19 cellular contexts compared by ENCODE assay signal in genomic region chr13:113623491-113624234, GRCh38. TPM values are rescaled to one million over a fixed set of nuclear protein-coding genes. Genes with fewer than 3 reads are reported as not detected.
DNase-seq lines count a peak whose midpoint lies in the region; ATAC-seq and TF ChIP-seq lines count a peak whose summit lies in the region.
"Had no signal": no experiment of that assay in that cellular context is flagged by ENCODE, and none has a peak within 500 bp of the region (broad histone marks: within the 10 kb centered on the region; RNA-seq: fewer than 3 reads in every experiment).

No MANE protein-coding gene starts in this region.

- H3K4me1 ChIP-seq in right cardiac atrium (ENCODE audit: control insufficient read depth, insufficient read depth, low read length) (no peaks in the 10 kb centered on the region), right atrium auricular region (no peaks in the 10 kb centered on the region), SJCRH30 (no peaks in the 10 kb centered on the region), mesenchymal stem cell (ENCODE audit: control insufficient read depth, insufficient read depth, low read depth, low read length) (peaks cover 17% of the 10 kb centered on the region)
- H3K4me1 ChIP-seq: foreskin keratinocyte had no signal

- no peak overlapping the region for H3K4me2 ChIP-seq in mesenchymal stem cell (ENCODE audit: low read length, poor library complexity, severe bottlenecking)

- no peak overlapping the region for H3K9ac ChIP-seq in mesenchymal stem cell (ENCODE audit: low read length)

- no peak overlapping the region for H2AFZ ChIP-seq in mesenchymal stem cell (ENCODE audit: low read depth, low read length)

- no peak overlapping the region for H2BK5ac ChIP-seq in mesenchymal stem cell (ENCODE audit: low read depth, low read length, poor library complexity, severe bottlenecking)

- H2AK5ac ChIP-seq in mesenchymal stem cell (ENCODE audit: low read length, severe bottlenecking), result peak overlapping the region; percentile 8

- H2BK12ac ChIP-seq in mesenchymal stem cell (ENCODE audit: low read length in 2 of 2), result no peak overlapping the region

- H3K9me3 ChIP-seq in right cardiac atrium (ENCODE audit: control insufficient read depth, low read length) (no peaks in the 10 kb centered on the region), right atrium auricular region (no peaks in the 10 kb centered on the region), SJCRH30 (replicated peaks) (no peaks in the 10 kb centered on the region), mesenchymal stem cell (ENCODE audit: control insufficient read depth, low read length) (no peaks in the 10 kb centered on the region)
- H3K9me3 ChIP-seq: neutrophil had no signal

- H3K36me3 Mint-ChIP-seq in osteocyte (ENCODE audit: unreplicated experiment), result peaks cover 19% of the 10 kb centered on the region

- H3K4me3 Mint-ChIP-seq in osteocyte (ENCODE audit: unreplicated experiment), result no peak overlapping the region
- H3K4me3 Mint-ChIP-seq: activated CD4-positive, alpha-beta memory T cell treated with anti-CD3 and anti-CD28 coated beads, Interleukin-2, amount 10 ng/mL, durations not matched to agents 7 days and 5 days had no signal

- H2BK15ac ChIP-seq in mesenchymal stem cell (ENCODE audit: low read depth, poor library complexity, severe bottlenecking), result no peak overlapping the region

- H3K36me3 ChIP-seq in right atrium auricular region (peaks cover 21% of the 10 kb centered on the region), SJCRH30 (peaks cover 34% of the 10 kb centered on the region), mesenchymal stem cell (ENCODE audit: control insufficient read depth in 1 of 2, insufficient read depth in 2 of 2, low read depth in 1 of 2, low read length in 2 of 2) (peaks cover 30 to 51% of the 10 kb centered on the region in 2 experiments)

- peak; percentile 32 to 44 for ATAC-seq in right cardiac atrium
- ATAC-seq: foreskin keratinocyte had no signal

- H2BK120ac ChIP-seq in mesenchymal stem cell (ENCODE audit: low read depth, low read length), result no peak overlapping the region

- no peak overlapping the region for H4K91ac ChIP-seq in mesenchymal stem cell (ENCODE audit: low read length)

- intact Hi-C loops in right cardiac atrium (cut with DNase I), result no loop called here

- no peak overlapping the region for H3K23ac ChIP-seq in mesenchymal stem cell (ENCODE audit: low read length in 2 of 2)

- H3K9me3 Mint-ChIP-seq in osteocyte (ENCODE audit: unreplicated experiment), result no peaks in the 10 kb centered on the region
- H3K9me3 Mint-ChIP-seq: activated CD4-positive, alpha-beta memory T cell treated with anti-CD3 and anti-CD28 coated beads, Interleukin-2, amount 10 ng/mL, durations not matched to agents 7 days and 5 days had no signal

- 93% methylated on average over 20 of the region's 20 CpGs for WGBS in right cardiac atrium
- 97% methylated on average over 20 of the region's 20 CpGs for WGBS in mesenchymal stem cell

- H3K14ac ChIP-seq in mesenchymal stem cell (ENCODE audit: low read length in 2 of 2), result no peak overlapping the region

- H3K79me1 ChIP-seq in mesenchymal stem cell (replicated peaks; ENCODE audit: low read length, poor library complexity, severe bottlenecking), result peaks cover 34% of the 10 kb centered on the region

- no peak overlapping the region for H3K27ac ChIP-seq in right cardiac atrium (ENCODE audit: low read length)
- no peak overlapping the region for H3K27ac ChIP-seq in right atrium auricular region
- no peak overlapping the region for H3K27ac ChIP-seq in SJCRH30
- H3K27ac ChIP-seq in mesenchymal stem cell (ENCODE audit: low read length, poor library complexity, severe bottlenecking), result no peak overlapping the region
- H3K27ac ChIP-seq: foreskin keratinocyte, neutrophil, VCaP had no signal

- no peak for TF ChIP-seq CTCF in right atrium auricular region (IDR thresholded peaks at IDR 0.05)
- no peak for TF ChIP-seq CTCF in osteocyte (IDR thresholded peaks at IDR 0.05)

- no peak overlapping the region for H3K18ac ChIP-seq in mesenchymal stem cell (ENCODE audit: low read depth in 1 of 2, low read length in 2 of 2)

- DNase-seq in right cardiac atrium (peak in 1 of 3 donors; percentile 29), right atrium auricular region (ENCODE audit: low spot score) (no peak), SJCRH30 (peak; percentile 17 to 20), mesenchymal stem cell (peak; percentile 40), osteocyte (ENCODE audit: extremely low spot score, unreplicated experiment) (no peak), NOMO-1 (lab: John Stamatoyannopoulos, UW; ENCODE audit: unreplicated experiment in 2 of 2) (no peak), NCI-H2196 treated with DMSO at 0.1 percent for 48 hours (lab: John Stamatoyannopoulos, UW; ENCODE audit: unreplicated experiment) (no peak)
- no peak for DNase-seq in stimulated activated CD4-positive, alpha-beta T cell treated with anti-CD3 and anti-CD28 coated beads, Interleukin-12 subunit alpha, Interleukin-12 subunit beta, amount 100 ng/mL, for 4 hours
- DNase-seq: activated CD4-positive, alpha-beta memory T cell treated with anti-CD3 and anti-CD28 coated beads, Interleukin-2, amount 10 ng/mL, durations not matched to agents 7 days and 5 days; Calu3; central memory CD4-positive, alpha-beta T cell; foreskin keratinocyte; mesendoderm; NCI-H1105 treated with DMSO at 0.1 percent for 48 hours; stimulated activated CD4-positive, alpha-beta T cell treated with anti-CD3 and anti-CD28 coated beads, Interleukin-4, amount 100 ng/mL, for 4 hours had no signal

- H4K8ac ChIP-seq in mesenchymal stem cell (ENCODE audit: low read length), result no peak overlapping the region

- H3K27me3 Mint-ChIP-seq in osteocyte (ENCODE audit: unreplicated experiment), result no peaks in the 10 kb centered on the region
- H3K27me3 Mint-ChIP-seq: activated CD4-positive, alpha-beta memory T cell treated with anti-CD3 and anti-CD28 coated beads, Interleukin-2, amount 10 ng/mL, durations not matched to agents 7 days and 5 days had no signal

- H3K4me3 ChIP-seq in right cardiac atrium (ENCODE audit: low read length), result no peak overlapping the region
- H3K4me3 ChIP-seq in right atrium auricular region, result no peak overlapping the region
- no peak overlapping the region for H3K4me3 ChIP-seq in SJCRH30
- H3K4me3 ChIP-seq in mesenchymal stem cell (ENCODE audit: insufficient read depth in 1 of 2, low read depth in 1 of 2, low read length in 2 of 2), result no peak overlapping the region

- peaks cover 20% of the 10 kb centered on the region for H3K4me1 Mint-ChIP-seq in osteocyte (ENCODE audit: unreplicated experiment)
- H3K4me1 Mint-ChIP-seq: activated CD4-positive, alpha-beta memory T cell treated with anti-CD3 and anti-CD28 coated beads, Interleukin-2, amount 10 ng/mL, durations not matched to agents 7 days and 5 days had no signal

- no peak overlapping the region for H3K4ac ChIP-seq in mesenchymal stem cell (ENCODE audit: low read depth in 1 of 2, low read length in 2 of 2)

- H3K27ac Mint-ChIP-seq in osteocyte (ENCODE audit: unreplicated experiment), result no peak overlapping the region
- H3K27ac Mint-ChIP-seq: activated CD4-positive, alpha-beta memory T cell treated with anti-CD3 and anti-CD28 coated beads, Interleukin-2, amount 10 ng/mL, durations not matched to agents 7 days and 5 days had no signal

- no peaks in the 10 kb centered on the region for H3K27me3 ChIP-seq in right cardiac atrium (ENCODE audit: control insufficient read depth, insufficient read depth)
- no peaks in the 10 kb centered on the region for H3K27me3 ChIP-seq in right atrium auricular region
- H3K27me3 ChIP-seq in SJCRH30, result no peaks in the 10 kb centered on the region
- H3K27me3 ChIP-seq in mesenchymal stem cell (ENCODE audit: control insufficient read depth in 1 of 2, insufficient read depth in 1 of 2, low read length in 2 of 2), result no peaks in the 10 kb centered on the region
- H3K27me3 ChIP-seq: foreskin keratinocyte, neutrophil had no signal

RNA-seq across cellular contexts. Expression of gene ATP4B, which starts 34.3 kb away (rescaled TPM):
- total RNA-seq in right cardiac atrium, result not detected
- polyA plus RNA-seq in right cardiac atrium, result not detected
- not detected for total RNA-seq in right atrium auricular region
- total RNA-seq in SJCRH30 (2014; rRNA removed; shearing (Covaris generic)), result not detected in 2 replicates
- not detected for polyA plus RNA-seq in mesenchymal stem cell (2013, experiment 1 of 2)
- polyA plus RNA-seq in mesenchymal stem cell (2013, experiment 2 of 2), result not detected
- total RNA-seq in osteocyte, result not detected in 2 replicates
- total RNA-seq: activated CD4-positive, alpha-beta memory T cell treated with anti-CD3 and anti-CD28 coated beads, Interleukin-2, amount 10 ng/mL, durations not matched to agents 7 days and 5 days; Calu3; foreskin keratinocyte; ureter had no signal
- polyA plus RNA-seq: AG04450, foreskin keratinocyte had no signal

RNA-seq across cellular contexts. Expression of gene TFDP1, which starts 39.1 kb away (rescaled TPM):
- total RNA-seq in right cardiac atrium (10 to 100 TPM; 48.1 to 54.2 (median 51.1) TPM), right atrium auricular region (10 to 100 TPM; 34.4 to 40.4 TPM), osteocyte (66.9 and 72.1 TPM in 2 replicates)
- polyA plus RNA-seq in right cardiac atrium, result 37.1 TPM
- 113 and 127 TPM in 2 replicates for total RNA-seq in SJCRH30 (2014; rRNA removed; shearing (Covaris generic))
- 60.2 TPM for polyA plus RNA-seq in mesenchymal stem cell (2013, experiment 1 of 2)
- 62.5 TPM for polyA plus RNA-seq in mesenchymal stem cell (2013, experiment 2 of 2)

RNA-seq across cellular contexts. Expression of gene GRK1, which starts 43.4 kb away (rescaled TPM):
- total RNA-seq in right cardiac atrium (under 1 TPM in 2 of 4 donors, not detected in 2; 0.24 to 0.66 TPM), right atrium auricular region (not detected), osteocyte (0.24 TPM in 1 of 2 replicates, not detected in the other)
- 0.43 TPM for polyA plus RNA-seq in right cardiac atrium
- not detected in 2 replicates for total RNA-seq in SJCRH30 (2014; rRNA removed; shearing (Covaris generic))
- not detected for polyA plus RNA-seq in mesenchymal stem cell (2013, experiment 1 of 2)
- not detected for polyA plus RNA-seq in mesenchymal stem cell (2013, experiment 2 of 2)
- total RNA-seq: activated CD4-positive, alpha-beta memory T cell treated with anti-CD3 and anti-CD28 coated beads, Interleukin-2, amount 10 ng/mL, durations not matched to agents 7 days and 5 days; Calu3; foreskin keratinocyte; ureter had no signal
- polyA plus RNA-seq: AG04450, foreskin keratinocyte had no signal

Comparison
In these comparisons a context has a peak if more than half of its experiments do, and no peak if none do; other contexts are left out.
1. DNase-seq: peak in SJCRH30 (2 of 2) and mesenchymal stem cell (single experiment); none in right atrium auricular region (single experiment), osteocyte (single experiment), NOMO-1 (0 of 2), NCI-H2196 treated with DMSO at 0.1 percent for 48 hours (single experiment) and stimulated activated CD4-positive, alpha-beta T cell treated with anti-CD3 and anti-CD28 coated beads, Interleukin-12 subunit alpha, Interleukin-12 subunit beta, amount 100 ng/mL, for 4 hours (single experiment).